In genomic region chr6:36178544-36178943, GRCh38 we compare ENCODE assay signal across 2 cellular contexts.
TF ChIP-seq lines count a peak whose summit lies in the region.

No MANE protein-coding gene starts in this region.

TF ChIP-seq in HCT116, 20 proteins besides CTCF, POLR2A, EP300 and RAD21:
- no peak for TF ChIP-seq CEBPB (IDR thresholded peaks at IDR 0.05; ENCODE audit: low read depth)
- TF ChIP-seq CBX3 (IDR thresholded peaks at IDR 0.05; ENCODE audit: low read depth), result peak; percentile 16; the same call in 1 of the 2 replicates

TF ChIP-seq in K562, 482 proteins besides CTCF, POLR2A, EP300 and RAD21:
- TF ChIP-seq TCF7 (IDR thresholded peaks at IDR 0.05; ENCODE audit: borderline replicate concordance), result no peak
- peak; percentile 39; the same call in 1 of the 2 replicates for TF ChIP-seq ZNF280B (CRISPR knock-in tag; IDR thresholded peaks at IDR 0.05)
- TF ChIP-seq CBX3 (IDR thresholded peaks at IDR 0.05; ENCODE audit: borderline replicate concordance in 1 of 2, low read length in 2 of 2), result 0 out of 3 replicates have a peak, but pooled peaks of 1 of the 2 experiments have one; percentile 57
- TF ChIP-seq ZNF184 (CRISPR knock-in tag; IDR thresholded peaks at IDR 0.05), result no peak
- peak; percentile 86 for TF ChIP-seq TRIM28 (IDR thresholded peaks at IDR 0.05)
- no peak for TF ChIP-seq SPI1 (IDR thresholded peaks at IDR 0.05; ENCODE audit: borderline replicate concordance, low read depth, low read length)
- peak; percentile 81 for TF ChIP-seq ZNF280A (IDR thresholded peaks at IDR 0.05; ENCODE audit: low read depth, partially characterized antibody)
- peak in 1 of 2 experiments; percentile 50; a peak in 1 of 4 replicates for TF ChIP-seq TRIM24 (IDR thresholded peaks at IDR 0.05)
- TF ChIP-seq ELK1 (CRISPR knock-in tag; IDR thresholded peaks at IDR 0.05), result no peak
